1 cellular context compared by ENCODE assay signal in genomic region chr19:15379083-15379995, GRCh38.
TF ChIP-seq lines count a peak whose summit lies in the region.

AKAP8 (minus strand) TSS chr19:15379787; CDS start chr19:15379731, 56 bp downstream.

TF ChIP-seq in WTC11, 78 proteins besides CTCF, POLR2A, EP300 and RAD21 (continued from another document):
- TF ChIP-seq AFF4 (CRISPR knock-in tag; IDR thresholded peaks at IDR 0.05; ENCODE audit: borderline replicate concordance) (no peak), ZNF263 (CRISPR knock-in tag; IDR thresholded peaks at IDR 0.05; ENCODE audit: low read depth) (0 out of 2 replicates have a peak, but pooled peaks have one; percentile 23), AR (CRISPR knock-in tag; IDR thresholded peaks at IDR 0.05) (peak; percentile 90; the same call in 1 of the 2 replicates), IRF1 (CRISPR knock-in tag; IDR thresholded peaks at IDR 0.05) (no peak; the same call in 1 of the 2 replicates), EMX1 (CRISPR knock-in tag; IDR thresholded peaks at IDR 0.05) (peak; percentile 92), FOXP1 (CRISPR knock-in tag; IDR thresholded peaks at IDR 0.05; ENCODE audit: borderline replicate concordance) (peak; percentile 9; the same call in 1 of the 2 replicates), SP1 (CRISPR knock-in tag; conservative IDR thresholded peaks at IDR 0.05) (peak; percentile 81), ETV6 (CRISPR knock-in tag; IDR thresholded peaks at IDR 0.05) (peak; percentile 74; the same call in 1 of the 2 replicates), ZMAT4 (CRISPR knock-in tag; IDR thresholded peaks at IDR 0.05) (peak; percentile 9; the same call in 1 of the 2 replicates), TEAD4 (CRISPR knock-in tag; IDR thresholded peaks at IDR 0.05) (0 out of 2 replicates have a peak, but pooled peaks have one; percentile 62), JUN (CRISPR knock-in tag; IDR thresholded peaks at IDR 0.05) (no peak; the same call in 1 of the 2 replicates), ERG (CRISPR knock-in tag; IDR thresholded peaks at IDR 0.05) (peak; percentile 87)
- TF ChIP-seq, protein P1, sequence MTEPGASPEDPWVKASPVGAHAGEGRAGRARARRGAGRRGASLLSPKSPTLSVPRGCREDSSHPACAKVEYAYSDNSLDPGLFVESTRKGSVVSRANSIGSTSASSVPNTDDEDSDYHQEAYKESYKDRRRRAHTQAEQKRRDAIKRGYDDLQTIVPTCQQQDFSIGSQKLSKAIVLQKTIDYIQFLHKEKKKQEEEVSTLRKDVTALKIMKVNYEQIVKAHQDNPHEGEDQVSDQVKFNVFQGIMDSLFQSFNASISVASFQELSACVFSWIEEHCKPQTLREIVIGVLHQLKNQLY (CRISPR knock-in tag; IDR thresholded peaks at IDR 0.05) = peak; percentile 20; the same call in 1 of the 2 replicates
- TF ChIP-seq, protein P2, sequence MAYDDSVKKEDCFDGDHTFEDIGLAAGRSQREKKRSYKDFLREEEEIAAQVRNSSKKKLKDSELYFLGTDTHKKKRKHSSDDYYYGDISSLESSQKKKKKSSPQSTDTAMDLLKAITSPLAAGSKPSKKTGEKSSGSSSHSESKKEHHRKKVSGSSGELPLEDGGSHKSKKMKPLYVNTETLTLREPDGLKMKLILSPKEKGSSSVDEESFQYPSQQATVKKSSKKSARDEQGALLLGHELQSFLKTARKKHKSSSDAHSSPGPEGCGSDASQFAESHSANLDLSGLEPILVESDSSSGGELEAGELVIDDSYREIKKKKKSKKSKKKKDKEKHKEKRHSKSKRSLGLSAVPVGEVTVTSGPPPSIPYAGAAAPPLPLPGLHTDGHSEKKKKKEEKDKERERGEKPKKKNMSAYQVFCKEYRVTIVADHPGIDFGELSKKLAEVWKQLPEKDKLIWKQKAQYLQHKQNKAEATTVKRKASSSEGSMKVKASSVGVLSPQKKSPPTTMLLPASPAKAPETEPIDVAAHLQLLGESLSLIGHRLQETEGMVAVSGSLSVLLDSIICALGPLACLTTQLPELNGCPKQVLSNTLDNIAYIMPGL (CRISPR knock-in tag; IDR thresholded peaks at IDR 0.05) = no peak; the same call in none of the 2 replicates
TF ChIP-seq in WTC11: peak in this region for 35.
